Comparison of ENCODE assay signal across 15 cellular contexts in genomic region chr4:108425988-108426387, GRCh38.
DNase-seq lines count a peak whose midpoint lies in the region; ATAC-seq, FAIRE-seq and TF ChIP-seq lines count a peak whose summit lies in the region.
"Had no signal": no experiment of that assay in that cellular context is flagged by ENCODE, and none has a peak within 500 bp of the region (broad histone marks: within the 10 kb centered on the region; RNA-seq: fewer than 3 reads in every experiment).

No MANE protein-coding gene starts in this region.

- no peak for DNase-seq in activated naive CD4-positive, alpha-beta T cell treated with anti-CD3 and anti-CD28 coated beads for 36 hours
- DNase-seq in activated naive CD4-positive, alpha-beta T cell treated with anti-CD3 and anti-CD28 coated beads, Interleukin-2, amount 50 U/mL, for 16 hours: no peak
- DNase-seq in T-cell (no peak), fibroblast of peridontal ligament (ENCODE audit: extremely low read depth) (peak; percentile 94), DMS 273 (lab: John Stamatoyannopoulos, UW; ENCODE audit: unreplicated experiment) (no peak), left cardiac atrium (no peak), GM12891 (ENCODE audit: insufficient read length, low spot score) (no peak)
- no peak for DNase-seq in stimulated activated naive CD8-positive, alpha-beta T cell treated with anti-CD3 and anti-CD28 coated beads, Interleukin-15, amount 100 ng/mL, for 72 hours
- DNase-seq: activated gamma-delta T cell treated with Interleukin-2 at 50 U/mL for 16 hours; effector memory CD8-positive, alpha-beta T cell; NCI-H1092 treated with DMSO at 0.1 percent for 48 hours; NCI-H526 treated with DMSO at 0.1 percent for 48 hours; right lobe of liver; thyroid gland had no signal

- H3K27me3 Mint-ChIP-seq in activated naive CD4-positive, alpha-beta T cell treated with anti-CD3 and anti-CD28 coated beads for 36 hours (ENCODE audit: low read depth): no peaks in the 10 kb centered on the region
- no peaks in the 10 kb centered on the region for H3K27me3 Mint-ChIP-seq in T-cell
- no peaks in the 10 kb centered on the region for H3K27me3 Mint-ChIP-seq in stimulated activated naive CD8-positive, alpha-beta T cell treated with anti-CD3 and anti-CD28 coated beads, Interleukin-15, amount 100 ng/mL, for 72 hours
- H3K27me3 Mint-ChIP-seq: B cell; effector memory CD8-positive, alpha-beta T cell had no signal

- POLR2A ChIA-PET in T-cell (lab: Charles Lee): no interaction called here

- peaks cover 11% of the 10 kb centered on the region for H3K9me3 Mint-ChIP-seq in activated naive CD4-positive, alpha-beta T cell treated with anti-CD3 and anti-CD28 coated beads for 36 hours
- H3K9me3 Mint-ChIP-seq in T-cell: peaks cover 0 to 11% (median 2%) of the 10 kb centered on the region in 3 donors
- H3K9me3 Mint-ChIP-seq in stimulated activated naive CD8-positive, alpha-beta T cell treated with anti-CD3 and anti-CD28 coated beads, Interleukin-15, amount 100 ng/mL, for 72 hours: peaks cover 9 to 19% of the 10 kb centered on the region in 2 donors

- TF ChIP-seq POLR2A in GM12891 (IDR thresholded peaks at IDR 0.05; ENCODE audit: low read depth, low read length): no peak

- no peak for FAIRE-seq in GM12891 (lab: Jason Lieb, UNC)

- H3K4me1 Mint-ChIP-seq in activated naive CD4-positive, alpha-beta T cell treated with anti-CD3 and anti-CD28 coated beads for 36 hours (ENCODE audit: low read depth): peaks cover 21% of the 10 kb centered on the region
- H3K4me1 Mint-ChIP-seq in T-cell: peaks cover 18 to 30% (median 20%) of the 10 kb centered on the region in 3 donors
- peaks cover 32% of the 10 kb centered on the region for H3K4me1 Mint-ChIP-seq in stimulated activated naive CD8-positive, alpha-beta T cell treated with anti-CD3 and anti-CD28 coated beads, Interleukin-15, amount 100 ng/mL, for 72 hours
- H3K4me1 Mint-ChIP-seq: B cell had no signal

- no peak for ATAC-seq in T-cell (replicated peaks in 1 of 4)
- ATAC-seq in stimulated activated naive CD8-positive, alpha-beta T cell treated with anti-CD3 and anti-CD28 coated beads, Interleukin-15, amount 100 ng/mL, for 72 hours: peak; percentile 85
- no peak for ATAC-seq in left cardiac atrium
- ATAC-seq: effector memory CD8-positive, alpha-beta T cell; right lobe of liver had no signal

- peak overlapping the region; percentile 48 for H3K27ac Mint-ChIP-seq in activated naive CD4-positive, alpha-beta T cell treated with anti-CD3 and anti-CD28 coated beads for 36 hours
- H3K27ac Mint-ChIP-seq in T-cell: peak overlapping the region; percentile 1 to 30
- H3K27ac Mint-ChIP-seq in stimulated activated naive CD8-positive, alpha-beta T cell treated with anti-CD3 and anti-CD28 coated beads, Interleukin-15, amount 100 ng/mL, for 72 hours: peak overlapping the region in 1 of 2 donors; percentile 35
- H3K27ac Mint-ChIP-seq: B cell; effector memory CD8-positive, alpha-beta T cell had no signal

- intact Hi-C loops in activated naive CD4-positive, alpha-beta T cell treated with anti-CD3 and anti-CD28 coated beads for 36 hours (cut with micrococcal nuclease): loop anchor here (1.0 to 5.0 kb wide), 8 partner anchors 58 to 547 kb away; no protein-coding TSS in a partner anchor
- intact Hi-C loops in left cardiac atrium (cut with DNase I): no loop called here

- no peak overlapping the region for H3K4me3 Mint-ChIP-seq in activated naive CD4-positive, alpha-beta T cell treated with anti-CD3 and anti-CD28 coated beads for 36 hours
- H3K4me3 Mint-ChIP-seq in T-cell: no peak overlapping the region
- H3K4me3 Mint-ChIP-seq in stimulated activated naive CD8-positive, alpha-beta T cell treated with anti-CD3 and anti-CD28 coated beads, Interleukin-15, amount 100 ng/mL, for 72 hours: peak overlapping the region in 1 of 2 donors; percentile 60
- H3K4me3 Mint-ChIP-seq: B cell; effector memory CD8-positive, alpha-beta T cell had no signal

- CTCF ChIA-PET in activated naive CD4-positive, alpha-beta T cell treated with anti-CD3 and anti-CD28 coated beads for 36 hours (lab: Charles Lee): interaction anchor here (0.9 kb wide), 1 partner anchor 60 kb away, joined by 4 read pairs; no protein-coding TSS in a partner anchor
- CTCF ChIA-PET in T-cell (lab: Charles Lee): interaction anchor here in 1 of 2 donors (0.6 kb wide), 1 partner anchor 191 kb away, joined by 3 read pairs; no protein-coding TSS in a partner anchor

- H3K36me3 Mint-ChIP-seq in activated naive CD4-positive, alpha-beta T cell treated with anti-CD3 and anti-CD28 coated beads for 36 hours (ENCODE audit: low read depth): peaks cover 4% of the 10 kb centered on the region
- H3K36me3 Mint-ChIP-seq in T-cell: no peaks in the 10 kb centered on the region

TF ChIP-seq in GM12891, 5 proteins besides CTCF, POLR2A, EP300 and RAD21:
- TF ChIP-seq SPI1 (IDR thresholded peaks at IDR 0.05; ENCODE audit: low read depth, low read length) (no peak), POU2F2 (IDR thresholded peaks at IDR 0.05; ENCODE audit: low read depth, low read length) (no peak)
TF ChIP-seq in GM12891: peak in this region for 0.
